In genomic region chr3:127820871-127821853, GRCh38 we compare ENCODE assay signal across 9 cellular contexts. TPM values are rescaled to one million over a fixed set of nuclear protein-coding genes. Genes with fewer than 3 reads are reported as not detected.
DNase-seq lines count a peak whose midpoint lies in the region; ATAC-seq and TF ChIP-seq lines count a peak whose summit lies in the region.
"Had no signal": no experiment of that assay in that cellular context is flagged by ENCODE, and none has a peak within 500 bp of the region (broad histone marks: within the 10 kb centered on the region; RNA-seq: fewer than 3 reads in every experiment).

No MANE protein-coding gene starts in this region.

- TF ChIP-seq POLR2A in esophagus squamous epithelium (IDR thresholded peaks at IDR 0.05), result no peak

- peaks cover 43 to 72% (median 49%) of the 10 kb centered on the region in 3 donors for H3K4me1 ChIP-seq in esophagus squamous epithelium

- peaks cover 0 to 5% (median 0%) of the 10 kb centered on the region in 4 donors for H3K27me3 ChIP-seq in esophagus squamous epithelium

- H3K9me3 Mint-ChIP-seq in activated CD4-positive, alpha-beta T cell treated with anti-CD3 and anti-CD28 coated beads, Interleukin-2, amount 10 ng/mL, durations not matched to agents 24 days and 14 days, result no peaks in the 10 kb centered on the region

- peaks cover 49% of the 10 kb centered on the region for H3K27me3 Mint-ChIP-seq in activated CD4-positive, alpha-beta T cell treated with anti-CD3 and anti-CD28 coated beads, Interleukin-2, amount 10 ng/mL, durations not matched to agents 24 days and 14 days

- H3K4me3 ChIP-seq in esophagus squamous epithelium, result peak overlapping the region; percentile 80 to 94 (median 85)

- peak overlapping the region; percentile 89 to 95 (median 94) for H3K27ac ChIP-seq in esophagus squamous epithelium

- peaks cover 12% of the 10 kb centered on the region for H3K4me1 Mint-ChIP-seq in activated CD4-positive, alpha-beta T cell treated with anti-CD3 and anti-CD28 coated beads, Interleukin-2, amount 10 ng/mL, durations not matched to agents 24 days and 14 days

- peaks cover 0 to 10% (median 0%) of the 10 kb centered on the region in 3 donors for H3K36me3 ChIP-seq in esophagus squamous epithelium

- no peak for TF ChIP-seq CTCF in esophagus squamous epithelium (IDR thresholded peaks at IDR 0.05)

- no peaks in the 10 kb centered on the region for H3K36me3 Mint-ChIP-seq in activated CD4-positive, alpha-beta T cell treated with anti-CD3 and anti-CD28 coated beads, Interleukin-2, amount 10 ng/mL, durations not matched to agents 24 days and 14 days (ENCODE audit: low read depth)

- no peak for DNase-seq in activated CD4-positive, alpha-beta T cell treated with anti-CD3 and anti-CD28 coated beads, Interleukin-2, amount 10 ng/mL, durations not matched to agents 24 days and 14 days
- DNase-seq in activated CD4-positive, alpha-beta T cell treated with anti-CD3 and anti-CD28 coated beads for 1 hour, result no peak
- DNase-seq in NCI-H69 (lab: John Stamatoyannopoulos, UW), result peak; percentile 52
- no peak for DNase-seq in esophagus squamous epithelium (lab: John Stamatoyannopoulos, UW)
- peak; percentile 92 for DNase-seq in renal cortical epithelial cell (ENCODE audit: low read depth)
- DNase-seq: DND-41 had no signal

- no peak overlapping the region for H3K27ac Mint-ChIP-seq in activated CD4-positive, alpha-beta T cell treated with anti-CD3 and anti-CD28 coated beads, Interleukin-2, amount 10 ng/mL, durations not matched to agents 24 days and 14 days

- H3K4me3 Mint-ChIP-seq in activated CD4-positive, alpha-beta T cell treated with anti-CD3 and anti-CD28 coated beads, Interleukin-2, amount 10 ng/mL, durations not matched to agents 24 days and 14 days, result peak overlapping the region; percentile 28

- H3K9me3 ChIP-seq in esophagus squamous epithelium, result no peaks in the 10 kb centered on the region

- intact Hi-C loops in activated CD4-positive, alpha-beta T cell treated with anti-CD3 and anti-CD28 coated beads, Interleukin-2, amount 10 ng/mL, durations not matched to agents 24 days and 14 days (cut with micrococcal nuclease), result no loop called here
- intact Hi-C loops in esophagus squamous epithelium (cut with DNase I), result loop anchor here (10.0 kb wide), 2 partner anchors 116 to 146 kb away; partner anchors contain the start of gene ABTB1

- WGBS in esophagus squamous epithelium, 2 donors, result 37 to 46% methylated on average over 11 of the region's 11 CpGs

- ATAC-seq in GM21360 (IDR thresholded peaks at IDR 0.05; ENCODE audit: unreplicated experiment) (no peak), GM21423 (IDR thresholded peaks at IDR 0.05; ENCODE audit: unreplicated experiment) (no peak), GM19397 (IDR thresholded peaks at IDR 0.05; ENCODE audit: unreplicated experiment) (no peak)

RNA-seq across cellular contexts. Expression of gene MGLL, which starts 1.2 kb away (rescaled TPM):
- total RNA-seq in activated CD4-positive, alpha-beta T cell treated with anti-CD3 and anti-CD28 coated beads, Interleukin-2, amount 10 ng/mL, durations not matched to agents 24 days and 14 days, result 2.3 and 3.6 TPM in 2 replicates
- total RNA-seq in esophagus squamous epithelium (100 to 1,000 TPM in 1 of 4 donors, 10 to 100 TPM in 3; 36.7 to 146 (median 73.5) TPM), renal cortical epithelial cell (106 and 155 TPM in 2 replicates)

Comparison
In these comparisons a context has a peak if more than half of its experiments do, and no peak if none do; other contexts are left out.
1. DNase-seq: peak in NCI-H69 (single experiment) and renal cortical epithelial cell (single experiment); none in activated CD4-positive, alpha-beta T cell treated with anti-CD3 and anti-CD28 coated beads, Interleukin-2, amount 10 ng/mL, durations not matched to agents 24 days and 14 days (single experiment), activated CD4-positive, alpha-beta T cell treated with anti-CD3 and anti-CD28 coated beads for 1 hour (single experiment) and esophagus squamous epithelium (single experiment).